33 cellular contexts compared by ENCODE assay signal in the genomic region with DNA sequence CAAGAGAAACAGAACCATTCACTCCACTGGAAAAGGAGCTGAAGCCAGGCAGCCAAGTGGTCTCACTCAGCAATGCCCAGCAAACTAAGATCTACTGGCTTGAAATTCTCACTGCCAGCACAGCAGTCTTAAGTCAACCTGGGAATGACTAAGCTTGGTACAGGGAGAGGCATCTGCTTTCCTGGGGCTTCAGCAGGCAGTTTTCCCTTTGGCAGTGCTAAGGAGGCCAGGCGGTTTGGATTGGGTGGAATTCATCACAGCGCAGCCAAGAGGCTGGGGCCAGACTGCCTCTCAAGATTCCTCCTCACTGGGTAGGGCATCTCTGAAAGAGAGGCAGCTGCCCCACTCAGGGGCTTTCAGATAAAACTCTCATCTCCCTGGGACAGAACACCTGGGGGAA.
"Had no signal": no experiment of that assay in that cellular context is flagged by ENCODE, and none has a peak within 500 bp of the region (broad histone marks: within the 10 kb centered on the region; RNA-seq: fewer than 3 reads in every experiment).

No MANE protein-coding gene starts in this region.

- H3K9me3 ChIP-seq: body of pancreas, esophagus squamous epithelium, ovary, sigmoid colon, stomach, thyroid gland had no signal

- ATAC-seq: activated naive CD4-positive, alpha-beta T cell treated with anti-CD3 and anti-CD28 coated beads, Interleukin-2, amount 50 U/mL, for 72 hours; activated T-cell treated with anti-CD3 and anti-CD28 coated beads, Interleukin-2, amount 50 U/mL, for 72 hours; body of pancreas; left colon; naive thymus-derived CD4-positive, alpha-beta T cell; stimulated activated naive B cell treated with anti-CD40 and anti-IgM and Interleukin-4, amounts not matched to agents 10 μg/mL and 1 μg/mL and 100 μg/mL, for 72 hours; T-cell had no signal

- H3K4me3 Mint-ChIP-seq: activated CD4-positive, alpha-beta memory T cell treated with anti-CD3 and anti-CD28 coated beads, Interleukin-2, amount 10 ng/mL, durations not matched to agents 7 days and 5 days; activated CD4-positive, alpha-beta T cell treated with anti-CD3 and anti-CD28 coated beads, Interleukin-2, amount 10 ng/mL, durations not matched to agents 24 days and 14 days; activated T-cell treated with anti-CD3 and anti-CD28 coated beads, Interleukin-2, amount 50 U/mL, for 72 hours; immature natural killer cell; naive thymus-derived CD4-positive, alpha-beta T cell; stimulated activated naive B cell treated with anti-CD40 and anti-IgM and Interleukin-4, amounts not matched to agents 10 μg/mL and 1 μg/mL and 100 μg/mL, for 72 hours; T-cell; T-helper 2 cell treated with Interferon-gamma antibody and Interleukin-4, amounts not matched to agents 5 μg/mL and 100 μg/mL, for 36 hours had no signal

- H3K9me3 Mint-ChIP-seq: activated CD4-positive, alpha-beta memory T cell treated with anti-CD3 and anti-CD28 coated beads, Interleukin-2, amount 10 ng/mL, durations not matched to agents 7 days and 5 days; activated CD4-positive, alpha-beta T cell treated with anti-CD3 and anti-CD28 coated beads, Interleukin-2, amount 10 ng/mL, durations not matched to agents 24 days and 14 days; activated naive CD4-positive, alpha-beta T cell treated with anti-CD3 and anti-CD28 coated beads, Interleukin-2, amount 50 U/mL, for 72 hours; activated T-cell treated with anti-CD3 and anti-CD28 coated beads, Interleukin-2, amount 50 U/mL, for 72 hours; immature natural killer cell; naive thymus-derived CD4-positive, alpha-beta T cell; stimulated activated naive B cell treated with anti-CD40 and anti-IgM and Interleukin-4, amounts not matched to agents 10 μg/mL and 1 μg/mL and 100 μg/mL, for 72 hours; T-cell; T-helper 2 cell treated with Interferon-gamma antibody and Interleukin-4, amounts not matched to agents 5 μg/mL and 100 μg/mL, for 36 hours had no signal

- H3K4me3 ChIP-seq: body of pancreas, coronary artery, dorsolateral prefrontal cortex, esophagus squamous epithelium, ovary, sigmoid colon, stomach, thyroid gland had no signal

- H3K36me3 ChIP-seq: ovary, thyroid gland, WERI-Rb-1 had no signal

- DNase-seq: activated CD4-positive, alpha-beta memory T cell treated with anti-CD3 and anti-CD28 coated beads, Interleukin-2, amount 10 ng/mL, durations not matched to agents 7 days and 5 days; activated CD4-positive, alpha-beta T cell treated with anti-CD3 and anti-CD28 coated beads, Interleukin-2, amount 10 ng/mL, durations not matched to agents 24 days and 14 days; activated CD4-positive, CD25-positive, alpha-beta regulatory T cell treated with anti-CD3 and anti-CD28 coated beads, Interleukin-2, amount 50 U/mL, for 72 hours; activated naive CD4-positive, alpha-beta T cell; activated T-cell treated with anti-CD3 and anti-CD28 coated beads, Interleukin-2, amount 50 U/mL, for 72 hours; aorta; body of pancreas; dorsolateral prefrontal cortex; effector memory CD4-positive, alpha-beta T cell; esophagus squamous epithelium; head of caudate nucleus; hippocampal formation; immature natural killer cell; kidney; left colon; mammary epithelial cell; midbrain; naive thymus-derived CD4-positive, alpha-beta T cell; ovary; retina; sigmoid colon; small intestine; stimulated activated CD4-positive, alpha-beta T cell treated with anti-CD3 and anti-CD28 coated beads, Interleukin-1b, Interleukin-23, amount 100 ng/mL, for 48 hours; stimulated activated naive B cell treated with anti-CD40 and anti-IgM and Interleukin-4, amounts not matched to agents 10 μg/mL and 1 μg/mL and 100 μg/mL, for 72 hours; stomach; T-cell; thyroid gland; WERI-Rb-1 had no signal

- H3K27me3 Mint-ChIP-seq: activated CD4-positive, alpha-beta memory T cell treated with anti-CD3 and anti-CD28 coated beads, Interleukin-2, amount 10 ng/mL, durations not matched to agents 7 days and 5 days; activated CD4-positive, alpha-beta T cell treated with anti-CD3 and anti-CD28 coated beads, Interleukin-2, amount 10 ng/mL, durations not matched to agents 24 days and 14 days; naive thymus-derived CD4-positive, alpha-beta T cell; progenitor cell of endocrine pancreas; stimulated activated naive B cell treated with anti-CD40 and anti-IgM and Interleukin-4, amounts not matched to agents 10 μg/mL and 1 μg/mL and 100 μg/mL, for 72 hours; T-cell had no signal

- H3K27me3 ChIP-seq: body of pancreas, dorsolateral prefrontal cortex, esophagus squamous epithelium, ovary, sigmoid colon, stomach, thyroid gland had no signal

- H3K4me1 Mint-ChIP-seq: immature natural killer cell had no signal

- H3K27ac ChIP-seq: coronary artery, dorsolateral prefrontal cortex, epithelial cell of prostate, esophagus squamous epithelium, ovary, stomach, thyroid gland, WERI-Rb-1 had no signal

- H3K27ac Mint-ChIP-seq: activated CD4-positive, alpha-beta memory T cell treated with anti-CD3 and anti-CD28 coated beads, Interleukin-2, amount 10 ng/mL, durations not matched to agents 7 days and 5 days; activated CD4-positive, alpha-beta T cell treated with anti-CD3 and anti-CD28 coated beads, Interleukin-2, amount 10 ng/mL, durations not matched to agents 24 days and 14 days; activated naive CD4-positive, alpha-beta T cell treated with anti-CD3 and anti-CD28 coated beads, Interleukin-2, amount 50 U/mL, for 72 hours; progenitor cell of endocrine pancreas; stimulated activated naive B cell treated with anti-CD40 and anti-IgM and Interleukin-4, amounts not matched to agents 10 μg/mL and 1 μg/mL and 100 μg/mL, for 72 hours had no signal

- H3K4me1 ChIP-seq: thyroid gland had no signal
